20 cellular contexts compared by ENCODE assay signal in the genomic region with DNA sequence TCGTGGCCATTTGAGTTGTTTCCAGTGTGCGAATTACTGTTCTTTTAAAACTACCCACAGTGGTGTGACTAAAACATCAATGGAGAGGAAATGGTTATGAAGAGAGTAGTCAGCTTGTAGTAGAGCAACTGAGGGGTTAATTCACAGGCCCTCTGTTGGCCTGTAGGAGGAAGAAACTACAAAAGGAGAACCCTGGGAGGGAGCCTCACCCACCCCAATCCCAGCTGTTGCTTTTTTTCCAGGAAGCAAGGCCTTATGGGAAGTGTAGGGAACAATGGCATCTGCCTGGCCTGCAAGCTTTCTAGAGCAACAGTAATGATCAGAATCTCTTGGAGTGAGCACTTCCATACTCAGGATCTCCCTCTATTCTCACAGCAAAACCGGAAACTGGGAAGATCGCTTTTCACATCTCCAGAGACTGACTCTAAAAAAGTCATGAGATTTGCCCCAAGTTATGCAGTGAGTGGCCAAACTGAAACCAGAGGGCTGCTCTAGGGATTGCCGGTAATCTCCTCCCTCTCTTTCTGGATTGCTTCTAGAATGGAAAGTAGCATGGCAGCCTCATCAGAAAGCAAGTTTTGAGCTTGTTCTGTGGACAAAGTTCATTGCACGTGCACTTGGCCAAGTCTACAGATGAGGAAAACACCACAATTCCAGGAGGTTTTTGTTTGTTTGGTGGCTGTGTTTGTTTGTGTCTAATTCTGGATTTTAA.
DNase-seq lines count a peak whose midpoint lies in the region; FAIRE-seq and TF ChIP-seq lines count a peak whose summit lies in the region.
"Had no signal": no experiment of that assay in that cellular context is flagged by ENCODE, and none has a peak within 500 bp of the region (broad histone marks: within the 10 kb centered on the region; RNA-seq: fewer than 3 reads in every experiment).

No MANE protein-coding gene starts in this region.

- 74 to 79% methylated on average over 6 of the region's 6 CpGs for WGBS in GM23248 (ENCODE audit: low coverage in 1 of 2, low lambda C conversion rate in 2 of 2, missing lambda C conversion rate in 2 of 2), 2 experiments

- no peak for TF ChIP-seq CTCF in bronchial epithelial cell (IDR thresholded peaks at IDR 0.05; ENCODE audit: insufficient read depth, low read length, severe bottlenecking)

- H3K9me2 ChIP-seq in GM23248 (ENCODE audit: insufficient read depth), result no peaks in the 10 kb centered on the region

- no peaks in the 10 kb centered on the region for H4K20me1 ChIP-seq in GM23248 (ENCODE audit: insufficient read depth)
- H4K20me1 ChIP-seq: BLaER1 had no signal

- no peak overlapping the region for H3K27ac ChIP-seq in GM23248
- H3K27ac ChIP-seq: BLaER1, dorsolateral prefrontal cortex, ovary, spleen, stomach, vagina had no signal

- peak; percentile 36 for FAIRE-seq in bronchial epithelial cell (lab: Jason Lieb, UNC)
- no peak for FAIRE-seq in HTR-8/SVneo (lab: Jason Lieb, UNC)

- no peaks in the 10 kb centered on the region for H3K27me3 ChIP-seq in GM23248 (replicated peaks; ENCODE audit: insufficient read depth)
- no peaks in the 10 kb centered on the region for H3K27me3 ChIP-seq in bronchial epithelial cell (ENCODE audit: control insufficient read depth, insufficient read depth, low read length)
- H3K27me3 ChIP-seq: BLaER1, ovary, spleen, vagina had no signal

- no peaks in the 10 kb centered on the region for H3K36me3 ChIP-seq in GM23248 (ENCODE audit: low read depth)
- H3K36me3 ChIP-seq in bronchial epithelial cell (ENCODE audit: control insufficient read depth, insufficient read depth, low read length), result no peaks in the 10 kb centered on the region
- H3K36me3 ChIP-seq: BLaER1, ovary, spleen, stomach, vagina had no signal

- H3K4me1 ChIP-seq in GM23248 (ENCODE audit: insufficient read depth), result no peaks in the 10 kb centered on the region
- H3K4me1 ChIP-seq: spleen, stomach, vagina had no signal

- no peak overlapping the region for H3K4me2 ChIP-seq in GM23248 (ENCODE audit: unreplicated experiment)
- H3K4me2 ChIP-seq: BLaER1 had no signal

- no peaks in the 10 kb centered on the region for H3K79me2 ChIP-seq in GM23248 (ENCODE audit: insufficient read depth)

- DNase-seq in GM23248 (no peak), LHCN-M2 (ENCODE audit: low read depth) (peak; percentile 48), bronchial epithelial cell (ENCODE audit: low read depth) (no peak), left kidney (ENCODE audit: low read depth, low spot score) (peak; percentile 33), medulla oblongata (ENCODE audit: extremely low spot score) (no peak), hippocampal formation (lab: John Stamatoyannopoulos, UW) (no peak), HTR-8/SVneo (ENCODE audit: insufficient read length, low spot score) (no peak)
- DNase-seq: activated CD4-positive, CD25-positive, alpha-beta regulatory T cell treated with anti-CD3 and anti-CD28 coated beads, Interleukin-2, amount 50 U/mL, for 72 hours; activated naive CD4-positive, alpha-beta T cell treated with anti-CD3 and anti-CD28 coated beads, Interleukin-2, amount 50 U/mL, for 16 hours; DMS153; dorsolateral prefrontal cortex; HCEC 1CT; KBM-7; NCI-H1436; NCI-H510A treated with DMSO at 0.1 percent for 48 hours; ovary; spleen; stomach had no signal

- in situ Hi-C loops in GM23248 (cut with MboI), result no loop called here

- no peak overlapping the region for H3K9ac ChIP-seq in GM23248
- H3K9ac ChIP-seq: BLaER1 had no signal

- H3K4me3 ChIP-seq in GM23248, result no peak overlapping the region
- H3K4me3 ChIP-seq in bronchial epithelial cell (ENCODE audit: low read depth, low read length), result no peak overlapping the region
- H3K4me3 ChIP-seq: BLaER1, dorsolateral prefrontal cortex, ovary, spleen, stomach, vagina had no signal

- no peaks in the 10 kb centered on the region for H3K9me3 ChIP-seq in GM23248 (ENCODE audit: low read depth)
- H3K9me3 ChIP-seq: BLaER1, ovary, spleen, stomach, vagina had no signal

- H3F3A ChIP-seq in GM23248 (ENCODE audit: insufficient read depth), result no peaks in the 10 kb centered on the region

- 0 out of 2 replicates have a peak overlapping the region, but pooled peaks have one; percentile 29 for H2AFZ ChIP-seq in GM23248

Comparison
In these comparisons a context has a peak if more than half of its experiments do, and no peak if none do; other contexts are left out.
1. DNase-seq: peak in LHCN-M2 (single experiment) and left kidney (single experiment); none in GM23248 (single experiment), bronchial epithelial cell (single experiment), medulla oblongata (single experiment), hippocampal formation (0 of 2) and HTR-8/SVneo (single experiment).